ENCODE assay signal across 25 cellular contexts in genomic region chr7:95584752-95585425, GRCh38. TPM values are rescaled to one million over a fixed set of nuclear protein-coding genes. Genes with fewer than 3 reads are reported as not detected.
"Had no signal": no experiment of that assay in that cellular context is flagged by ENCODE, and none has a peak within 500 bp of the region (broad histone marks: within the 10 kb centered on the region; RNA-seq: fewer than 3 reads in every experiment).

No MANE protein-coding gene starts in this region.

- ATAC-seq: activated CD4-positive, alpha-beta T cell treated with anti-CD3 and anti-CD28 coated beads for 36 hours; activated naive CD4-positive, alpha-beta T cell treated with anti-CD3 and anti-CD28 coated beads, Interleukin-2, amount 50 U/mL, for 72 hours; activated T-cell treated with anti-CD3 and anti-CD28 coated beads, Interleukin-2, amount 50 U/mL, for 72 hours; left colon; naive thymus-derived CD8-positive, alpha-beta T cell; stimulated activated effector memory CD8-positive, alpha-beta T cell treated with anti-CD3 and anti-CD28 coated beads, Interleukin-12 subunit alpha, Interleukin-12 subunit beta, amount 100 ng/mL, for 72 hours had no signal

- H3K4me2 ChIP-seq: neural progenitor cell had no signal

- H3K4me3 ChIP-seq: neural progenitor cell had no signal

- H3K36me3 ChIP-seq: brain microvascular endothelial cell, neural progenitor cell had no signal

- H2AFZ ChIP-seq: neural progenitor cell had no signal

- FAIRE-seq: frontal cortex, kidney, small intestine, urothelium cell line had no signal

- DNase-seq: activated CD4-positive, alpha-beta T cell treated with anti-CD3 and anti-CD28 coated beads for 36 hours; activated CD4-positive, CD25-positive, alpha-beta regulatory T cell; activated naive CD4-positive, alpha-beta T cell; activated T-cell treated with anti-CD3 and anti-CD28 coated beads for 4 hours; activated T-cell treated with anti-CD3 and anti-CD28 coated beads, Interleukin-2, amount 50 U/mL, for 72 hours; aorta; brain microvascular endothelial cell; caudate nucleus; effector CD4-positive, alpha-beta T cell; hippocampal formation; immature natural killer cell; kidney; left colon; midbrain; naive thymus-derived CD8-positive, alpha-beta T cell; occipital lobe; small intestine; stimulated activated CD4-positive, alpha-beta T cell treated with anti-CD3 and anti-CD28 coated beads, Interleukin-4, amount 100 ng/mL, for 24 hours; substantia nigra; T-helper 1 cell had no signal

- H3K27ac ChIP-seq: brain microvascular endothelial cell, neural progenitor cell had no signal

- H3K27me3 ChIP-seq: brain microvascular endothelial cell, neural progenitor cell had no signal

- H3K9ac ChIP-seq: neural progenitor cell had no signal

- H3K4me1 ChIP-seq: neural progenitor cell had no signal

RNA-seq across cellular contexts. Expression of gene PDK4, which starts 11.4 kb away (rescaled TPM):
- total RNA-seq: activated CD4-positive, alpha-beta T cell treated with anti-CD3 and anti-CD28 coated beads for 36 hours; activated naive CD4-positive, alpha-beta T cell treated with anti-CD3 and anti-CD28 coated beads, Interleukin-2, amount 50 U/mL, for 72 hours; activated T-cell treated with anti-CD3 and anti-CD28 coated beads, Interleukin-2, amount 50 U/mL, for 72 hours had no signal
- polyA plus RNA-seq: naive thymus-derived CD8-positive, alpha-beta T cell had no signal
